ENCODE assay signal across 1 cellular context in genomic region chr5:171149772-171150171, GRCh38.
TF ChIP-seq lines count a peak whose summit lies in the region.

No MANE protein-coding gene starts in this region.

TF ChIP-seq in HepG2, 621 proteins besides CTCF, POLR2A, EP300 and RAD21 (continued from another document):
- TF ChIP-seq E2F5 (CRISPR knock-in tag; conservative IDR thresholded peaks at IDR 0.05), result no peak
- TF ChIP-seq ZNF282 (IDR thresholded peaks at IDR 0.05; ENCODE audit: partially characterized antibody), result no peak
- TF ChIP-seq THAP11 (CRISPR knock-in tag; IDR thresholded peaks at IDR 0.05), result no peak
- TF ChIP-seq ZNF274 (CRISPR knock-in tag; IDR thresholded peaks at IDR 0.05), result no peak
- no peak for TF ChIP-seq ATRX (CRISPR knock-in tag; IDR thresholded peaks at IDR 0.05; ENCODE audit: borderline replicate concordance)
- TF ChIP-seq ETV6 (CRISPR knock-in tag; conservative IDR thresholded peaks at IDR 0.05), result no peak
- TF ChIP-seq ZNF674 (CRISPR knock-in tag; IDR thresholded peaks at IDR 0.05; ENCODE audit: low read depth), result no peak
- no peak for TF ChIP-seq CREM (IDR thresholded peaks at IDR 0.05)
- no peak for TF ChIP-seq CREM (CRISPR knock-in tag; IDR thresholded peaks at IDR 0.05)
- TF ChIP-seq ZBTB43 (CRISPR knock-in tag; conservative IDR thresholded peaks at IDR 0.05), result no peak
